9 cellular contexts compared by ENCODE assay signal in the genomic region with DNA sequence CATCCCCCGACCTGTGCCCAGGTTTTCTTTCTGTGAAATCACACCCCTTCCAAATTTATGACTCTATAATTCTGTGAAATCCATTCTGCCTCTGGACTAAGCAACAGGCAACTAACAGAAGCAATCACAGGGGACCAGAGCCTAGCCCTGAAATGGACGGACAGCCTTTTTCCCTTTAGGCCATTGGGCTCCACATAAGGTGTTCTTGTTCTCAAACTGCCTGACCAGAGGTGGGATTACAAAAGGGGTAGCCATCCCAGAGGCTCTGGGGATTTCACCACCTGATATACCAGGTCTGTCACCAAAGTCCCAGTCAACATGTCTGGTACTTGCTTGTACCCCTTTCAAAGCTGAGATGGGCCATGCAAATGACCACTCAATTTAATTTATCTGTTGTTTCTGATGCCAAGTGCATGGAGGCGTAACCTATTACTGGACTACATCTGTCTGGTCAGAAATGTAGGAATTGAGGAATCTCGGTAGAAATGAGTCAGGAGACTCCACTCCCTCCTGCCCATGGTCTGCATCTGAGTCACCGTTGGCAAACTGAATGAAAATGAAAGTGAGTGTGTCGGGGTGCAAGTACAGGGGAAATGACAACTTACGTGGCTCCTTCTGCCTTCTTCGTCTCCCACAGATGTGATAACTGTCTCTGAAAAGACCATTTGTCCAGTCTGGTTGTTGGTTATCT. TPM values are rescaled to one million over a fixed set of nuclear protein-coding genes. Genes with fewer than 3 reads are reported as not detected.
A peak's percentile ranks its signal among the peaks of the same experiment; 100 is the strongest.
DNase-seq lines count a peak whose midpoint lies in the region; ATAC-seq, FAIRE-seq and TF ChIP-seq lines count a peak whose summit lies in the region.
"Had no signal": no experiment of that assay in that cellular context is flagged by ENCODE, and none has a peak within 500 bp of the region (broad histone marks: within the 10 kb centered on the region; RNA-seq: fewer than 3 reads in every experiment).

No MANE protein-coding gene starts in this region.

- POLR2A ChIA-PET in AG04449 (lab: Yijun Ruan, JAX) = interaction anchor here (0.7 kb wide), 1 partner anchor 9 kb away, joined by 3 read pairs; no protein-coding TSS in a partner anchor

- peaks cover 24% of the 10 kb centered on the region for H3K4me1 Mint-ChIP-seq in activated T-helper 1 cell treated with anti-CD3 and anti-CD28 coated beads, Interleukin-12 subunit alpha, Interleukin-12 subunit beta, Interleukin-2, Interleukin-4 antibody, amounts not matched to agents 30 ng/mL and 10 ng/mL and 1 ng/mL, durations not matched to agents 14 hours and 24 hours and 36 hours (ENCODE audit: low read depth)

- H3K9ac ChIP-seq in kidney (ENCODE audit: low read length in 2 of 2) = no peak overlapping the region

- H3K27ac Mint-ChIP-seq in activated T-helper 1 cell treated with anti-CD3 and anti-CD28 coated beads, Interleukin-12 subunit alpha, Interleukin-12 subunit beta, Interleukin-2, Interleukin-4 antibody, amounts not matched to agents 30 ng/mL and 10 ng/mL and 1 ng/mL, durations not matched to agents 14 hours and 24 hours and 36 hours = no peak overlapping the region

- H3K4me3 Mint-ChIP-seq in activated T-helper 1 cell treated with anti-CD3 and anti-CD28 coated beads, Interleukin-12 subunit alpha, Interleukin-12 subunit beta, Interleukin-2, Interleukin-4 antibody, amounts not matched to agents 30 ng/mL and 10 ng/mL and 1 ng/mL, durations not matched to agents 14 hours and 24 hours and 36 hours = peak overlapping the region; percentile 52

- DNase-seq in AG04449 (ENCODE audit: low read depth, low spot score) (peak; percentile 63), iris pigment epithelial cell (ENCODE audit: low read depth) (peak; percentile 95), NCI-H1694 treated with DMSO at 0.1 percent for 48 hours (lab: John Stamatoyannopoulos, UW) (no peak), esophagus squamous epithelium (lab: John Stamatoyannopoulos, UW) (no peak), kidney (no peak)
- DNase-seq in activated T-helper 1 cell treated with anti-CD3 and anti-CD28 coated beads, Interleukin-12 subunit alpha, Interleukin-12 subunit beta, Interleukin-2, Interleukin-4 antibody, amounts not matched to agents 30 ng/mL and 10 ng/mL and 1 ng/mL, durations not matched to agents 14 hours and 24 hours and 36 hours (ENCODE audit: low spot score) = no peak

- peaks cover 25% of the 10 kb centered on the region for H3K27me3 Mint-ChIP-seq in activated T-helper 1 cell treated with anti-CD3 and anti-CD28 coated beads, Interleukin-12 subunit alpha, Interleukin-12 subunit beta, Interleukin-2, Interleukin-4 antibody, amounts not matched to agents 30 ng/mL and 10 ng/mL and 1 ng/mL, durations not matched to agents 14 hours and 24 hours and 36 hours (ENCODE audit: insufficient read depth)

- peak overlapping the region; percentile 44 for H3K4me3 ChIP-seq in AG04449 (ENCODE audit: low read depth, low read length)
- H3K4me3 ChIP-seq in esophagus squamous epithelium = peak overlapping the region in 2 of 4 donors; percentile 0 to 43
- no peak overlapping the region for H3K4me3 ChIP-seq in kidney (ENCODE audit: low read length in 2 of 2)

- WGBS in esophagus squamous epithelium, 2 donors = 35 to 40% methylated on average over 8 of the region's 8 CpGs

- no peak for FAIRE-seq in kidney (lab: Jason Lieb, UNC)

- TF ChIP-seq POLR2A in esophagus squamous epithelium (IDR thresholded peaks at IDR 0.05) = no peak

- ATAC-seq in GM18861 (IDR thresholded peaks at IDR 0.05; ENCODE audit: unreplicated experiment) = peak; percentile 56
- ATAC-seq in HG02885 (IDR thresholded peaks at IDR 0.05; ENCODE audit: poor library complexity, unreplicated experiment) = no peak

- H3K36me3 Mint-ChIP-seq in activated T-helper 1 cell treated with anti-CD3 and anti-CD28 coated beads, Interleukin-12 subunit alpha, Interleukin-12 subunit beta, Interleukin-2, Interleukin-4 antibody, amounts not matched to agents 30 ng/mL and 10 ng/mL and 1 ng/mL, durations not matched to agents 14 hours and 24 hours and 36 hours (ENCODE audit: low read depth) = no peaks in the 10 kb centered on the region

- TF ChIP-seq CTCF in AG04449 (IDR thresholded peaks at IDR 0.05; ENCODE audit: insufficient read depth, low read length, missing control alignments) = no peak
- no peak for TF ChIP-seq CTCF in esophagus squamous epithelium (IDR thresholded peaks at IDR 0.05)
- no peak for TF ChIP-seq CTCF in kidney (IDR thresholded peaks at IDR 0.05; ENCODE audit: borderline replicate concordance, extremely low read depth, insufficient read depth)

- intact Hi-C loops in activated T-helper 1 cell treated with anti-CD3 and anti-CD28 coated beads, Interleukin-12 subunit alpha, Interleukin-12 subunit beta, Interleukin-2, Interleukin-4 antibody, amounts not matched to agents 30 ng/mL and 10 ng/mL and 1 ng/mL, durations not matched to agents 14 hours and 24 hours and 36 hours (cut with micrococcal nuclease) = no loop called here
- intact Hi-C loops in esophagus squamous epithelium (cut with DNase I) = no loop called here
- intact Hi-C loops in kidney (cut with DNase I) = no loop called here

- peaks cover 4 to 57% (median 4%) of the 10 kb centered on the region in 3 donors for H3K4me1 ChIP-seq in esophagus squamous epithelium
- no peaks in the 10 kb centered on the region for H3K4me1 ChIP-seq in kidney (ENCODE audit: control insufficient read depth in 1 of 2, insufficient read depth in 1 of 2, low read depth in 1 of 2, low read length in 2 of 2)

- H3K36me3 ChIP-seq in esophagus squamous epithelium = peaks cover 0 to 27% (median 0%) of the 10 kb centered on the region in 3 donors
- H3K36me3 ChIP-seq in kidney (ENCODE audit: control insufficient read depth in 1 of 2, insufficient read depth in 2 of 2, low read length in 2 of 2) = no peaks in the 10 kb centered on the region

- H3K27me3 ChIP-seq in esophagus squamous epithelium = peaks cover 0 to 4% (median 0%) of the 10 kb centered on the region in 4 donors

- CTCF ChIA-PET in AG04449 (lab: Yijun Ruan, JAX) = interaction anchor here (1.0 to 1.6 kb wide), 2 partner anchors 9 to 11 kb away, joined by 3 to 4 read pairs; partner anchors contain the start of gene DKK3

- H3K9me3 ChIP-seq in esophagus squamous epithelium = no peaks in the 10 kb centered on the region
- no peaks in the 10 kb centered on the region for H3K9me3 ChIP-seq in kidney (ENCODE audit: control insufficient read depth in 1 of 2, low read length in 2 of 2)

- no peak overlapping the region for H3K27ac ChIP-seq in esophagus squamous epithelium
- H3K27ac ChIP-seq in kidney (ENCODE audit: low read depth in 2 of 2, low read length in 2 of 2) = no peak overlapping the region

- H3K9me3 Mint-ChIP-seq in activated T-helper 1 cell treated with anti-CD3 and anti-CD28 coated beads, Interleukin-12 subunit alpha, Interleukin-12 subunit beta, Interleukin-2, Interleukin-4 antibody, amounts not matched to agents 30 ng/mL and 10 ng/mL and 1 ng/mL, durations not matched to agents 14 hours and 24 hours and 36 hours = no peaks in the 10 kb centered on the region

RNA-seq across cellular contexts. Expression of gene DKK3, which starts 10.2 kb away (rescaled TPM):
- not detected in 2 replicates for total RNA-seq in activated T-helper 1 cell treated with anti-CD3 and anti-CD28 coated beads, Interleukin-12 subunit alpha, Interleukin-12 subunit beta, Interleukin-2, Interleukin-4 antibody, amounts not matched to agents 30 ng/mL and 10 ng/mL and 1 ng/mL, durations not matched to agents 14 hours and 24 hours and 36 hours
- total RNA-seq in esophagus squamous epithelium (100 to 1,000 TPM in 1 of 4 donors, 10 to 100 TPM in 3; 24.8 to 112 (median 44.5) TPM), kidney (59.5 TPM)
- 49.6 TPM for polyA plus RNA-seq in kidney (ENCODE audit: insufficient read depth, low read depth, low replicate concordance)
- total RNA-seq: T-helper 1 cell treated with Interleukin-12 subunit alpha and Interleukin-12 subunit beta and Interleukin-4 antibody, amounts not matched to agents 30 ng/mL and 1 ng/mL, for 36 hours had no signal

Comparison
In these comparisons a context has a peak if more than half of its experiments do, and no peak if none do; other contexts are left out.
1. DNase-seq: peak in AG04449 (single experiment) and iris pigment epithelial cell (single experiment); none in activated T-helper 1 cell treated with anti-CD3 and anti-CD28 coated beads, Interleukin-12 subunit alpha, Interleukin-12 subunit beta, Interleukin-2, Interleukin-4 antibody, amounts not matched to agents 30 ng/mL and 10 ng/mL and 1 ng/mL, durations not matched to agents 14 hours and 24 hours and 36 hours (single experiment), NCI-H1694 treated with DMSO at 0.1 percent for 48 hours (single experiment), esophagus squamous epithelium (single experiment) and kidney (single experiment).
2. RNA of gene DKK3, which starts 10.2 kb away (total RNA-seq): 24.8 to 112 TPM in esophagus squamous epithelium and 59.5 TPM in kidney (single experiment); not detected in activated T-helper 1 cell treated with anti-CD3 and anti-CD28 coated beads, Interleukin-12 subunit alpha, Interleukin-12 subunit beta, Interleukin-2, Interleukin-4 antibody, amounts not matched to agents 30 ng/mL and 10 ng/mL and 1 ng/mL, durations not matched to agents 14 hours and 24 hours and 36 hours; every median in the first group is over 10 times any median in the second.